ENCODE assay signal across 8 cellular contexts in genomic region chr9:125747053-125747764, GRCh38. TPM values are rescaled to one million over a fixed set of nuclear protein-coding genes. Genes with fewer than 3 reads are reported as not detected.
A peak's percentile ranks its signal among the peaks of the same experiment; 100 is the strongest.
DNase-seq lines count a peak whose midpoint lies in the region; ATAC-seq and TF ChIP-seq lines count a peak whose summit lies in the region.

PBX3 (plus strand) TSS chr9:125747373.

- H3K27ac ChIP-seq in VCaP, result peak within 1 kb of the TSS; percentile 93

- H3K27me3 Mint-ChIP-seq in central memory CD8-positive, alpha-beta T cell, result no peaks in the 10 kb centered on the region

- TF ChIP-seq RAD21 in Ishikawa (IDR thresholded peaks at IDR 0.05; ENCODE audit: low read depth), result no peak

- peaks cover 18% of the 10 kb centered on the region for H3K4me1 Mint-ChIP-seq in central memory CD8-positive, alpha-beta T cell

- no peak for TF ChIP-seq CTCF in VCaP (conservative IDR thresholded peaks at IDR 0.05)

- H3K4me3 Mint-ChIP-seq in central memory CD8-positive, alpha-beta T cell, result peak within 1 kb of the TSS; percentile 99

- DNase-seq in Caki2 (ENCODE audit: low read depth) (peak; percentile 61), kidney tubule cell (ENCODE audit: low spot score) (peak; percentile 62), cerebellar nuclear complex (lab: John Stamatoyannopoulos, UW) (no peak)
- DNase-seq in central memory CD8-positive, alpha-beta T cell (ENCODE audit: low spot score in 2 of 2), result peak; percentile 10 to 22
- peak; percentile 31 for DNase-seq in stimulated activated CD4-positive, alpha-beta T cell treated with anti-CD3 and anti-CD28 coated beads, Interleukin-1b, Interleukin-23, amount 100 ng/mL, for 48 hours

- ATAC-seq in GM21390 (IDR thresholded peaks at IDR 0.05; ENCODE audit: unreplicated experiment), result peak; percentile 10
- peak; percentile 15 for ATAC-seq in central memory CD8-positive, alpha-beta T cell (replicated peaks; ENCODE audit: extremely low read depth, poor library complexity, severe bottlenecking)

- peak within 1 kb of the TSS; percentile 83 for H3K27ac Mint-ChIP-seq in central memory CD8-positive, alpha-beta T cell (ENCODE audit: low read depth)

- no peaks in the 10 kb centered on the region for H3K9me3 Mint-ChIP-seq in central memory CD8-positive, alpha-beta T cell

- peaks cover 7% of the 10 kb centered on the region for H3K36me3 Mint-ChIP-seq in central memory CD8-positive, alpha-beta T cell (ENCODE audit: insufficient read depth)

- in situ Hi-C loops in Caki2 (cut with HindIII; ENCODE audit: low pct_unique_long_range_greater_than_20kb, low sequenced_read_pairs), result no loop called here

- TF ChIP-seq EP300 in Ishikawa (IDR thresholded peaks at IDR 0.05; ENCODE audit: borderline replicate concordance), result no peak

TF ChIP-seq in Ishikawa, 13 proteins besides CTCF, POLR2A, EP300 and RAD21:
- TF ChIP-seq FOXM1 (IDR thresholded peaks at IDR 0.05; ENCODE audit: borderline replicate concordance, low read depth) (no peak), CEBPB (IDR thresholded peaks at IDR 0.05) (no peak), TAF1 (IDR thresholded peaks at IDR 0.05; ENCODE audit: low read depth) (peak; percentile 26; the same call in 1 of the 2 replicates), REST (IDR thresholded peaks at IDR 0.05; ENCODE audit: low read depth) (no peak), EGR1 (IDR thresholded peaks at IDR 0.05) (peak; percentile 38), TCF12 (IDR thresholded peaks at IDR 0.05; ENCODE audit: low read depth) (no peak), USF1 (IDR thresholded peaks at IDR 0.05) (no peak), NFIC (IDR thresholded peaks at IDR 0.05) (no peak)

RNA-seq across cellular contexts. Expression of gene PBX3, which starts in this region (rescaled TPM):
- 9.3 and 44.3 TPM in 2 replicates for total RNA-seq in Caki2 (2014; rRNA removed; shearing (Covaris generic); ENCODE audit: low replicate concordance)

Comparison
In these comparisons a context has a peak if more than half of its experiments do, and no peak if none do; other contexts are left out.
1. DNase-seq: peak in Caki2 (single experiment), central memory CD8-positive, alpha-beta T cell (2 of 2), kidney tubule cell (single experiment) and stimulated activated CD4-positive, alpha-beta T cell treated with anti-CD3 and anti-CD28 coated beads, Interleukin-1b, Interleukin-23, amount 100 ng/mL, for 48 hours (single experiment); none in cerebellar nuclear complex (0 of 2).